9 cellular contexts compared by ENCODE assay signal in genomic region chr17:7260151-7260550, GRCh38. TPM values are rescaled to one million over a fixed set of nuclear protein-coding genes. Genes with fewer than 3 reads are reported as not detected.
DNase-seq lines count a peak whose midpoint lies in the region; ATAC-seq and TF ChIP-seq lines count a peak whose summit lies in the region.
"Had no signal": no experiment of that assay in that cellular context is flagged by ENCODE, and none has a peak within 500 bp of the region (broad histone marks: within the 10 kb centered on the region; RNA-seq: fewer than 3 reads in every experiment).

No MANE protein-coding gene starts in this region.

- H3K9ac ChIP-seq in DND-41 (ENCODE audit: low read depth, low read length): no peak overlapping the region

- H3K79me2 ChIP-seq in DND-41 (ENCODE audit: insufficient read depth, low read length) (no peaks in the 10 kb centered on the region), osteoblast (ENCODE audit: insufficient read depth, low read length) (no peaks in the 10 kb centered on the region)

- peaks cover 3 to 9% of the 10 kb centered on the region in 2 donors for H3K36me3 Mint-ChIP-seq in activated T-cell treated with anti-CD3 and anti-CD28 coated beads, Interleukin-2, amount 50 U/mL, for 72 hours (ENCODE audit: insufficient read depth in 2 of 2)

- CTCF ChIA-PET in RWPE1 (lab: Yijun Ruan, JAX): interaction anchor here (0.6 to 1.0 kb wide), 2 partner anchors 36 to 355 kb away, joined by 4 to 7 read pairs; no protein-coding TSS in a partner anchor

- H3K27ac ChIP-seq in DND-41 (ENCODE audit: low read length): no peak overlapping the region
- peak overlapping the region; percentile 79 for H3K27ac ChIP-seq in RWPE1
- no peak overlapping the region for H3K27ac ChIP-seq in osteoblast (ENCODE audit: low read depth, low read length)

- POLR2A ChIA-PET in RWPE1 (lab: Yijun Ruan, JAX; ENCODE audit: low non-redundant PET): no interaction called here

- H3K4me3 Mint-ChIP-seq in activated T-cell treated with anti-CD3 and anti-CD28 coated beads, Interleukin-2, amount 50 U/mL, for 72 hours: peak overlapping the region in 1 of 2 donors; percentile 55

- TF ChIP-seq CTCF in DND-41 (IDR thresholded peaks at IDR 0.05; ENCODE audit: borderline replicate concordance, extremely low read depth, low read length, poor library complexity, severe bottlenecking): no peak
- no peak for TF ChIP-seq CTCF in RWPE1 (conservative IDR thresholded peaks at IDR 0.05; ENCODE audit: low read depth)
- TF ChIP-seq CTCF in epithelial cell of proximal tubule (conservative IDR thresholded peaks at IDR 0.05; ENCODE audit: low read depth, low read length): no peak
- TF ChIP-seq CTCF in osteoblast (IDR thresholded peaks at IDR 0.05; ENCODE audit: extremely low read depth, low read depth, low read length): no peak

- H3K4me2 ChIP-seq in DND-41 (ENCODE audit: insufficient read depth, low read length): no peak overlapping the region
- H3K4me2 ChIP-seq in osteoblast (ENCODE audit: insufficient read depth, low read length): no peak overlapping the region

- H3K36me3 ChIP-seq in DND-41 (ENCODE audit: insufficient read depth, low read length) (peaks cover 37% of the 10 kb centered on the region), osteoblast (ENCODE audit: insufficient read depth, low read length) (peaks cover 30% of the 10 kb centered on the region)

- ATAC-seq in DND-41 (ENCODE audit: insufficient read depth, low read depth): peak; percentile 20; the same call in 1 of the 3 replicates
- no peak for ATAC-seq in activated T-cell treated with anti-CD3 and anti-CD28 coated beads, Interleukin-2, amount 50 U/mL, for 72 hours (replicated peaks in 1 of 2)

- no peak overlapping the region for H2AFZ ChIP-seq in DND-41 (ENCODE audit: low read depth, low read length)
- no peak overlapping the region for H2AFZ ChIP-seq in osteoblast (ENCODE audit: low read length)

- in situ Hi-C loops in KBM-7 (cut with MboI; ENCODE audit: low pct_unique_long_range_greater_than_20kb, low sequenced_read_pairs): no loop called here

- H3K27ac Mint-ChIP-seq in activated T-cell treated with anti-CD3 and anti-CD28 coated beads, Interleukin-2, amount 50 U/mL, for 72 hours: no peak overlapping the region

- no peaks in the 10 kb centered on the region for H3K9me3 Mint-ChIP-seq in activated T-cell treated with anti-CD3 and anti-CD28 coated beads, Interleukin-2, amount 50 U/mL, for 72 hours

- H3K27me3 ChIP-seq in DND-41 (ENCODE audit: insufficient read depth, low read length, poor library complexity): no peaks in the 10 kb centered on the region
- H3K27me3 ChIP-seq in osteoblast (ENCODE audit: insufficient read depth, low read length): peaks cover 15% of the 10 kb centered on the region

- H3K9me3 ChIP-seq in DND-41 (ENCODE audit: insufficient read depth, low read length, severe bottlenecking) (no peaks in the 10 kb centered on the region), osteoblast (ENCODE audit: low read depth, low read length) (no peaks in the 10 kb centered on the region)

- peaks cover 40% of the 10 kb centered on the region for H3K4me1 Mint-ChIP-seq in activated T-cell treated with anti-CD3 and anti-CD28 coated beads, Interleukin-2, amount 50 U/mL, for 72 hours (ENCODE audit: low read depth)

- H3K4me1 ChIP-seq in DND-41 (ENCODE audit: insufficient read depth, low read length) (peaks cover 3% of the 10 kb centered on the region; the same call in 1 of the 2 replicates), osteoblast (ENCODE audit: insufficient read depth, low read length) (peaks cover 19% of the 10 kb centered on the region)

- no peak for DNase-seq in DND-41
- DNase-seq in RWPE1 (ENCODE audit: low spot score): no peak
- no peak for DNase-seq in epithelial cell of proximal tubule (ENCODE audit: low read depth)
- DNase-seq in osteoblast (ENCODE audit: insufficient read length, low spot score, missing footprints): peak; percentile 50
- no peak for DNase-seq in islet precursor cell
- no peak for DNase-seq in KBM-7
- DNase-seq in hypothalamus (lab: John Stamatoyannopoulos, UW): no peak
- no peak for DNase-seq in activated T-cell treated with anti-CD3 and anti-CD28 coated beads, Interleukin-2, amount 50 U/mL, for 72 hours
- DNase-seq: activated CD4-positive, alpha-beta T cell treated with anti-CD3 and anti-CD28 coated beads, Interleukin-2, amount 50 U/mL, for 1 hour had no signal

- peaks cover 21% of the 10 kb centered on the region for H3K27me3 Mint-ChIP-seq in activated T-cell treated with anti-CD3 and anti-CD28 coated beads, Interleukin-2, amount 50 U/mL, for 72 hours (ENCODE audit: low read depth)

- H4K20me1 ChIP-seq in DND-41 (ENCODE audit: insufficient read depth, low read length): no peaks in the 10 kb centered on the region
- H4K20me1 ChIP-seq in osteoblast (ENCODE audit: insufficient read depth, low read length): no peaks in the 10 kb centered on the region

- H3K4me3 ChIP-seq in DND-41 (ENCODE audit: low read depth in 1 of 2, low read length in 2 of 2): no peak overlapping the region
- peak overlapping the region; percentile 58 for H3K4me3 ChIP-seq in epithelial cell of proximal tubule (ENCODE audit: low read depth, low read length)
- no peak overlapping the region for H3K4me3 ChIP-seq in osteoblast (ENCODE audit: insufficient read depth, low read length)

RNA-seq across cellular contexts. Expression of gene CLDN7, which starts 2.1 kb away (rescaled TPM):
- total RNA-seq in epithelial cell of proximal tubule (105 and 200 TPM in 2 replicates), osteoblast (0.36 and 1.8 TPM in 2 replicates)
- 1 to 10 TPM; 1.9 to 3.1 TPM for total RNA-seq in activated T-cell treated with anti-CD3 and anti-CD28 coated beads, Interleukin-2, amount 50 U/mL, for 72 hours

RNA-seq across cellular contexts. Expression of gene ELP5, which starts 8.1 kb away (rescaled TPM):
- total RNA-seq in epithelial cell of proximal tubule (37.0 and 54.8 TPM in 2 replicates), osteoblast (21.7 and 26.2 TPM in 2 replicates)
- 10 to 100 TPM; 62.1 to 89.5 TPM for total RNA-seq in activated T-cell treated with anti-CD3 and anti-CD28 coated beads, Interleukin-2, amount 50 U/mL, for 72 hours

RNA-seq across cellular contexts. Expression of gene CTDNEP1, which starts 8.6 kb away (rescaled TPM):
- total RNA-seq in epithelial cell of proximal tubule: 36.4 and 58.5 TPM in 2 replicates
- total RNA-seq in osteoblast: 29.8 and 31.8 TPM in 2 replicates
- 100 to 1,000 TPM; 184 to 186 TPM for total RNA-seq in activated T-cell treated with anti-CD3 and anti-CD28 coated beads, Interleukin-2, amount 50 U/mL, for 72 hours

RNA-seq across cellular contexts. Expression of gene GABARAP, which starts 17.9 kb away (rescaled TPM):
- total RNA-seq in epithelial cell of proximal tubule (298 and 570 TPM in 2 replicates), osteoblast (396 and 422 TPM in 2 replicates)
- 100 to 1,000 TPM; 244 to 246 TPM for total RNA-seq in activated T-cell treated with anti-CD3 and anti-CD28 coated beads, Interleukin-2, amount 50 U/mL, for 72 hours

RNA-seq across cellular contexts. Expression of gene PHF23, which starts 20.9 kb away (rescaled TPM):
- total RNA-seq in epithelial cell of proximal tubule (27.1 and 42.8 TPM in 2 replicates), osteoblast (53.2 and 55.4 TPM in 2 replicates)
- 10 to 100 TPM; 28.9 to 32.2 TPM for total RNA-seq in activated T-cell treated with anti-CD3 and anti-CD28 coated beads, Interleukin-2, amount 50 U/mL, for 72 hours

Comparison
In these comparisons a context has a peak if more than half of its experiments do, and no peak if none do; other contexts are left out.
1. RNA of gene CLDN7, which starts 2.1 kb away (total RNA-seq): 105 to 200 TPM in epithelial cell of proximal tubule; 1.9 to 3.1 TPM in activated T-cell treated with anti-CD3 and anti-CD28 coated beads, Interleukin-2, amount 50 U/mL, for 72 hours and 0.36 to 1.8 TPM in osteoblast; every median in the first group is over 10 times any median in the second.